ENCODE assay signal across 9 cellular contexts in genomic region chr15:62624541-62625399, GRCh38.
DNase-seq lines count a peak whose midpoint lies in the region; ATAC-seq and TF ChIP-seq lines count a peak whose summit lies in the region.
"Had no signal": no experiment of that assay in that cellular context is flagged by ENCODE, and none has a peak within 500 bp of the region (broad histone marks: within the 10 kb centered on the region; RNA-seq: fewer than 3 reads in every experiment).

No MANE protein-coding gene starts in this region.

- H3K27me3 ChIP-seq in psoas muscle (ENCODE audit: insufficient read depth in 3 of 3, low read length in 2 of 3), result no peaks in the 10 kb centered on the region

- 55 to 68% (median 62%) methylated on average over 7 of the region's 7 CpGs for WGBS in psoas muscle, 3 donors

- peaks cover 37% of the 10 kb centered on the region for H3K4me1 ChIP-seq in psoas muscle
- H3K4me1 ChIP-seq: prostate gland had no signal

- H3K4me3 ChIP-seq in choroid plexus epithelial cell (ENCODE audit: low read depth, low read length) (no peak overlapping the region), psoas muscle (peak overlapping the region; percentile 19)
- H3K4me3 ChIP-seq: prostate gland had no signal

- H3K9me3 Mint-ChIP-seq in activated T-helper 2 cell treated with anti-CD3 and anti-CD28 coated beads, Interferon-gamma antibody, Interleukin-2, Interleukin-4, amounts not matched to agents 10 μg/mL and 5 μg/mL and 100 μg/mL, durations not matched to agents 14 hours and 24 hours and 36 hours, result no peaks in the 10 kb centered on the region
- H3K9me3 Mint-ChIP-seq in Calu3 (ENCODE audit: low read depth, unreplicated experiment), result no peaks in the 10 kb centered on the region

- no peak overlapping the region for H3K4me3 Mint-ChIP-seq in activated T-helper 2 cell treated with anti-CD3 and anti-CD28 coated beads, Interferon-gamma antibody, Interleukin-2, Interleukin-4, amounts not matched to agents 10 μg/mL and 5 μg/mL and 100 μg/mL, durations not matched to agents 14 hours and 24 hours and 36 hours (ENCODE audit: low read depth)
- no peak overlapping the region for H3K4me3 Mint-ChIP-seq in Calu3 (ENCODE audit: low read depth, unreplicated experiment)

- no peaks in the 10 kb centered on the region for H3K9me3 ChIP-seq in psoas muscle
- H3K9me3 ChIP-seq: prostate gland had no signal

- DNase-seq in EH (ENCODE audit: low read depth) (peak; percentile 78), choroid plexus epithelial cell (ENCODE audit: low read depth) (peak; percentile 56), psoas muscle (no peak), SW 1271 (lab: John Stamatoyannopoulos, UW) (no peak), Calu3 (no peak)
- DNase-seq in activated T-helper 2 cell treated with anti-CD3 and anti-CD28 coated beads, Interferon-gamma antibody, Interleukin-2, Interleukin-4, amounts not matched to agents 10 μg/mL and 5 μg/mL and 100 μg/mL, durations not matched to agents 14 hours and 24 hours and 36 hours (ENCODE audit: low spot score), result no peak
- DNase-seq in activated CD4-positive, alpha-beta T cell treated with anti-CD3 and anti-CD28 coated beads for 1 hour, result no peak

- peaks cover 2% of the 10 kb centered on the region for H3K4me1 Mint-ChIP-seq in activated T-helper 2 cell treated with anti-CD3 and anti-CD28 coated beads, Interferon-gamma antibody, Interleukin-2, Interleukin-4, amounts not matched to agents 10 μg/mL and 5 μg/mL and 100 μg/mL, durations not matched to agents 14 hours and 24 hours and 36 hours (ENCODE audit: low read depth)
- H3K4me1 Mint-ChIP-seq in Calu3 (ENCODE audit: low read depth, unreplicated experiment), result peaks cover 27% of the 10 kb centered on the region

- CTCF ChIA-PET in Calu3 (lab: Charles Lee), result interaction anchor here (0.6 kb wide), 1 partner anchor 1793 kb away, joined by 3 read pairs; no protein-coding TSS in a partner anchor

- no peak for TF ChIP-seq CTCF in choroid plexus epithelial cell (conservative IDR thresholded peaks at IDR 0.05; ENCODE audit: low read depth, low read length)
- no peak for TF ChIP-seq CTCF in psoas muscle (IDR thresholded peaks at IDR 0.05)
- TF ChIP-seq CTCF in Calu3 (IDR thresholded peaks at IDR 0.05; ENCODE audit: unreplicated experiment), result no peak

- H3K36me3 Mint-ChIP-seq in activated T-helper 2 cell treated with anti-CD3 and anti-CD28 coated beads, Interferon-gamma antibody, Interleukin-2, Interleukin-4, amounts not matched to agents 10 μg/mL and 5 μg/mL and 100 μg/mL, durations not matched to agents 14 hours and 24 hours and 36 hours (ENCODE audit: low read depth), result no peaks in the 10 kb centered on the region
- no peaks in the 10 kb centered on the region for H3K36me3 Mint-ChIP-seq in Calu3 (ENCODE audit: insufficient read depth, unreplicated experiment)

- no TSS peak for BruUV-seq in Calu3 (replicated peaks; lab: Mats Ljungman, UMichigan)

- peak; percentile 72 for ATAC-seq in HG03196 (IDR thresholded peaks at IDR 0.05; ENCODE audit: unreplicated experiment)
- peak; percentile 82 to 89 (median 85) for ATAC-seq in psoas muscle

- H3K27ac Mint-ChIP-seq in activated T-helper 2 cell treated with anti-CD3 and anti-CD28 coated beads, Interferon-gamma antibody, Interleukin-2, Interleukin-4, amounts not matched to agents 10 μg/mL and 5 μg/mL and 100 μg/mL, durations not matched to agents 14 hours and 24 hours and 36 hours, result no peak overlapping the region
- no peak overlapping the region for H3K27ac Mint-ChIP-seq in Calu3 (ENCODE audit: unreplicated experiment)

- H3K27me3 Mint-ChIP-seq in activated T-helper 2 cell treated with anti-CD3 and anti-CD28 coated beads, Interferon-gamma antibody, Interleukin-2, Interleukin-4, amounts not matched to agents 10 μg/mL and 5 μg/mL and 100 μg/mL, durations not matched to agents 14 hours and 24 hours and 36 hours (ENCODE audit: low read depth), result peaks cover 7% of the 10 kb centered on the region
- no peaks in the 10 kb centered on the region for H3K27me3 Mint-ChIP-seq in Calu3 (ENCODE audit: unreplicated experiment)

- no peak overlapping the region for H3K27ac ChIP-seq in psoas muscle
- H3K27ac ChIP-seq: prostate gland had no signal

- H3K36me3 ChIP-seq in psoas muscle (ENCODE audit: insufficient read depth in 1 of 2, low read depth in 1 of 2), result no peaks in the 10 kb centered on the region
- H3K36me3 ChIP-seq: prostate gland had no signal

- intact Hi-C loops in psoas muscle (cut with DNase I) (no loop called here), Calu3 (cut with micrococcal nuclease; ENCODE audit: unreplicated experiment) (no loop called here)
- intact Hi-C loops in activated T-helper 2 cell treated with anti-CD3 and anti-CD28 coated beads, Interferon-gamma antibody, Interleukin-2, Interleukin-4, amounts not matched to agents 10 μg/mL and 5 μg/mL and 100 μg/mL, durations not matched to agents 14 hours and 24 hours and 36 hours (cut with micrococcal nuclease), result no loop called here

Comparison
In these comparisons a context has a peak if more than half of its experiments do, and no peak if none do; other contexts are left out.
1. DNase-seq: peak in EH (single experiment) and choroid plexus epithelial cell (single experiment); none in psoas muscle (0 of 2), SW 1271 (0 of 2), activated T-helper 2 cell treated with anti-CD3 and anti-CD28 coated beads, Interferon-gamma antibody, Interleukin-2, Interleukin-4, amounts not matched to agents 10 μg/mL and 5 μg/mL and 100 μg/mL, durations not matched to agents 14 hours and 24 hours and 36 hours (single experiment), Calu3 (single experiment) and activated CD4-positive, alpha-beta T cell treated with anti-CD3 and anti-CD28 coated beads for 1 hour (single experiment).